In the genomic region with DNA sequence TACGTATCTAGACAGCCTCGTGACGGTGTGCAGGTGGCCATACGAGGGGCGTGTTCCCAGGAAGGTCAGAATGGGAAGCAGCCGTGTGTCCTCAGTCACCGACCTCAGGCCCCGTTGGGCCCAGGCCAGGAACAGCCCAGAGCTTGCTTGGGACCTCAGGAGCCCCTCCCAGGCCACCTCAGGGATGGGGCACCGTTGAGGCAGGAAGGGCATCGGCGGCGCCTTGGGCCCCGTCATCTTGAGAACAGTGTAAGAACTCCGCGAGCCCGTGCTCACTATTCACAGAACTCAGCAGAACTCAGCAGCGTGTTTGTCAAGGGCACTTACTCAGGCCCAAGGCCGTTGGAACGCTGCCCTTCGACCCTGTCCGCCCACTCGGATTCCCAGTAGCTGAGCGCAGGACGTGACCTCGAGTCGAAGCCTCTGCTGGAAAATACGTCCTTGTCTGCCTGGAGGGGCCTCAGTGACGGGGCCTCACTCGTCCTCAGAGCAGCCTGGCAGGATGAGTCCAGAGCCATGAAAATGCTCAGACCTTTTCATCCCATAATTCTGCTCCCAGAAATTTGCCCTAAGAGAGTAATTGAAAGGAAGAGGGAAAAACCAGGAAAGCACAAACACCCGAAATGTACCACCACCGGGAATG, we compare ENCODE assay signal across 1 cellular context.
TF ChIP-seq lines count a peak whose summit lies in the region.

No MANE protein-coding gene starts in this region.

TF ChIP-seq in HepG2, 621 proteins besides CTCF, POLR2A, EP300 and RAD21 (continued from another document and continues in another):
- TF ChIP-seq, protein P1, sequence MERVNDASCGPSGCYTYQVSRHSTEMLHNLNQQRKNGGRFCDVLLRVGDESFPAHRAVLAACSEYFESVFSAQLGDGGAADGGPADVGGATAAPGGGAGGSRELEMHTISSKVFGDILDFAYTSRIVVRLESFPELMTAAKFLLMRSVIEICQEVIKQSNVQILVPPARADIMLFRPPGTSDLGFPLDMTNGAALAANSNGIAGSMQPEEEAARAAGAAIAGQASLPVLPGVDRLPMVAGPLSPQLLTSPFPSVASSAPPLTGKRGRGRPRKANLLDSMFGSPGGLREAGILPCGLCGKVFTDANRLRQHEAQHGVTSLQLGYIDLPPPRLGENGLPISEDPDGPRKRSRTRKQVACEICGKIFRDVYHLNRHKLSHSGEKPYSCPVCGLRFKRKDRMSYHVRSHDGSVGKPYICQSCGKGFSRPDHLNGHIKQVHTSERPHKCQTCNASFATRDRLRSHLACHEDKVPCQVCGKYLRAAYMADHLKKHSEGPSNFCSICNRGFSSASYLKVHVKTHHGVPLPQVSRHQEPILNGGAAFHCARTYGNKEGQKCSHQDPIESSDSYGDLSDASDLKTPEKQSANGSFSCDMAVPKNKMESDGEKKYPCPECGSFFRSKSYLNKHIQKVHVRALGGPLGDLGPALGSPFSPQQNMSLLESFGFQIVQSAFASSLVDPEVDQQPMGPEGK (CRISPR knock-in tag; IDR thresholded peaks at IDR 0.05), result peak; percentile 87
- TF ChIP-seq ZKSCAN1 (IDR thresholded peaks at IDR 0.05; ENCODE audit: low read length), result no peak
- TF ChIP-seq ZNF30 (CRISPR knock-in tag; IDR thresholded peaks at IDR 0.05), result no peak
- TF ChIP-seq ZBED4 (CRISPR knock-in tag; IDR thresholded peaks at IDR 0.05; ENCODE audit: borderline replicate concordance), result peak; percentile 69
- no peak for TF ChIP-seq ZNF781 (CRISPR knock-in tag; IDR thresholded peaks at IDR 0.05; ENCODE audit: borderline replicate concordance, not compliant biosample characterization)
- 0 out of 2 replicates have a peak, but pooled peaks have one; percentile 33 for TF ChIP-seq NCOA1 (CRISPR knock-in tag; IDR thresholded peaks at IDR 0.05)
- no peak for TF ChIP-seq HMGXB3 (CRISPR knock-in tag; IDR thresholded peaks at IDR 0.05; ENCODE audit: borderline replicate concordance)
- TF ChIP-seq ATF2 (CRISPR knock-in tag; IDR thresholded peaks at IDR 0.05), result peak; percentile 63; the same call in 1 of the 2 replicates
- no peak for TF ChIP-seq IRF1 (CRISPR knock-in tag; IDR thresholded peaks at IDR 0.05; ENCODE audit: low read depth)
- TF ChIP-seq ZNF788 (CRISPR knock-in tag; IDR thresholded peaks at IDR 0.05; ENCODE audit: borderline replicate concordance), result peak; percentile 93
- TF ChIP-seq SMAD3 (CRISPR knock-in tag; IDR thresholded peaks at IDR 0.05), result no peak
- no peak for TF ChIP-seq HOXA5 (CRISPR knock-in tag; IDR thresholded peaks at IDR 0.05)
- TF ChIP-seq ZNF138 (CRISPR knock-in tag; IDR thresholded peaks at IDR 0.05; ENCODE audit: low read depth), result no peak
- 0 out of 2 replicates have a peak, but pooled peaks have one; percentile 51 for TF ChIP-seq FOXK1 (CRISPR knock-in tag; IDR thresholded peaks at IDR 0.05; ENCODE audit: borderline replicate concordance, low read depth)
- TF ChIP-seq PCBP2 (optimal IDR thresholded peaks at IDR 0.05; ENCODE audit: low read depth, low read length, poor library complexity, severe bottlenecking), result no peak
- TF ChIP-seq ZBTB38 (CRISPR knock-in tag; IDR thresholded peaks at IDR 0.05), result peak; percentile 93; the same call in 1 of the 2 replicates
- peak; percentile 81 for TF ChIP-seq ZNF746 (CRISPR knock-in tag; IDR thresholded peaks at IDR 0.05)
- no peak; the same call in 1 of the 2 replicates for TF ChIP-seq MAFF (IDR thresholded peaks at IDR 0.05; ENCODE audit: low read depth, low read length)
- peak; percentile 89 for TF ChIP-seq TMF1 (CRISPR knock-in tag; IDR thresholded peaks at IDR 0.05; ENCODE audit: low read depth)
- TF ChIP-seq TCF12 (IDR thresholded peaks at IDR 0.05), result no peak
- TF ChIP-seq TCF12 (CRISPR knock-in tag; IDR thresholded peaks at IDR 0.05), result no peak
- TF ChIP-seq, protein P2, sequence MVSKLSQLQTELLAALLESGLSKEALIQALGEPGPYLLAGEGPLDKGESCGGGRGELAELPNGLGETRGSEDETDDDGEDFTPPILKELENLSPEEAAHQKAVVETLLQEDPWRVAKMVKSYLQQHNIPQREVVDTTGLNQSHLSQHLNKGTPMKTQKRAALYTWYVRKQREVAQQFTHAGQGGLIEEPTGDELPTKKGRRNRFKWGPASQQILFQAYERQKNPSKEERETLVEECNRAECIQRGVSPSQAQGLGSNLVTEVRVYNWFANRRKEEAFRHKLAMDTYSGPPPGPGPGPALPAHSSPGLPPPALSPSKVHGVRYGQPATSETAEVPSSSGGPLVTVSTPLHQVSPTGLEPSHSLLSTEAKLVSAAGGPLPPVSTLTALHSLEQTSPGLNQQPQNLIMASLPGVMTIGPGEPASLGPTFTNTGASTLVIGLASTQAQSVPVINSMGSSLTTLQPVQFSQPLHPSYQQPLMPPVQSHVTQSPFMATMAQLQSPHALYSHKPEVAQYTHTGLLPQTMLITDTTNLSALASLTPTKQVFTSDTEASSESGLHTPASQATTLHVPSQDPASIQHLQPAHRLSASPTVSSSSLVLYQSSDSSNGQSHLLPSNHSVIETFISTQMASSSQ (IDR thresholded peaks at IDR 0.05; ENCODE audit: low read depth), result no peak
- TF ChIP-seq, protein P2 (CRISPR knock-in tag; IDR thresholded peaks at IDR 0.05; ENCODE audit: borderline replicate concordance), result no peak; the same call in 1 of the 2 replicates
- TF ChIP-seq, protein P3, sequence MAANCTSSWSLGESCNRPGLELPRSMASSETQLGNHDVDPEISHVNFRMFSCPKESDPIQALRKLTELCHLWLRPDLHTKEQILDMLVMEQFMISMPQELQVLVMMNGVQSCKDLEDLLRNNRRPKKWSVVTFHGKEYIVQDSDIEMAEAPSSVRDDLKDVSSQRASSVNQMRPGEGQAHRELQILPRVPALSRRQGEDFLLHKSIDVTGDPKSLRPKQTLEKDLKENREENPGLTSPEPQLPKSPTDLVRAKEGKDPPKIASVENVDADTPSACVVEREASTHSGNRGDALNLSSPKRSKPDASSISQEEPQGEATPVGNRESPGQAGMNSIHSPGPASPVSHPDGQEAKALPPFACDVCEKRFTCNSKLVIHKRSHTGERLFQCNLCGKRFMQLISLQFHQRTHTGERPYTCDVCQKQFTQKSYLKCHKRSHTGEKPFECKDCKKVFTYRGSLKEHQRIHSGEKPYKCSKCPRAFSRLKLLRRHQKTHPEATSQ (CRISPR knock-in tag; IDR thresholded peaks at IDR 0.05; ENCODE audit: borderline replicate concordance), result no peak; the same call in 1 of the 2 replicates
- TF ChIP-seq ZNF510 (CRISPR knock-in tag; IDR thresholded peaks at IDR 0.05; ENCODE audit: low read depth), result no peak
- peak in 1 of 2 experiments; percentile 66; a peak in 2 of 4 replicates for TF ChIP-seq KLF16 (CRISPR knock-in tag; IDR thresholded peaks at IDR 0.05)
- TF ChIP-seq, protein P4, sequence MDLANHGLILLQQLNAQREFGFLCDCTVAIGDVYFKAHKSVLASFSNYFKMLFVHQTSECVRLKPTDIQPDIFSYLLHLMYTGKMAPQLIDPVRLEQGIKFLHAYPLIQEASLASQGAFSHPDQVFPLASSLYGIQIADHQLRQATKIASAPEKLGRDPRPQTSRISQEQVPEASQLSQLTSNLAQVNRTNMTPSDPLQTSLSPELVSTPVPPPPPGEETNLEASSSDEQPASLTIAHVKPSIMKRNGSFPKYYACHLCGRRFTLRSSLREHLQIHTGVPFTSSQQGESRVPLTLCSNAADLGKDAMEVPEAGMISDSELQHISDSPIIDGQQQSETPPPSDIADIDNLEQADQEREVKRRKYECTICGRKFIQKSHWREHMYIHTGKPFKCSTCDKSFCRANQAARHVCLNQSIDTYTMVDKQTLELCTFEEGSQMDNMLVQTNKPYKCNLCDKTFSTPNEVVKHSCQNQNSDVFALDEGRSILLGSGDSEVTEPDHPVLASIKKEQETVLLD (CRISPR knock-in tag; IDR thresholded peaks at IDR 0.05; ENCODE audit: low read depth), result no peak; the same call in 1 of the 2 replicates
- TF ChIP-seq ZFX (CRISPR knock-in tag; IDR thresholded peaks at IDR 0.05; ENCODE audit: low read depth), result peak; percentile 96
- TF ChIP-seq RFXANK (CRISPR knock-in tag; IDR thresholded peaks at IDR 0.05), result no peak
- TF ChIP-seq, protein P5, sequence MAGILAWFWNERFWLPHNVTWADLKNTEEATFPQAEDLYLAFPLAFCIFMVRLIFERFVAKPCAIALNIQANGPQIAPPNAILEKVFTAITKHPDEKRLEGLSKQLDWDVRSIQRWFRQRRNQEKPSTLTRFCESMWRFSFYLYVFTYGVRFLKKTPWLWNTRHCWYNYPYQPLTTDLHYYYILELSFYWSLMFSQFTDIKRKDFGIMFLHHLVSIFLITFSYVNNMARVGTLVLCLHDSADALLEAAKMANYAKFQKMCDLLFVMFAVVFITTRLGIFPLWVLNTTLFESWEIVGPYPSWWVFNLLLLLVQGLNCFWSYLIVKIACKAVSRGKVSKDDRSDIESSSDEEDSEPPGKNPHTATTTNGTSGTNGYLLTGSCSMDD (CRISPR knock-in tag; IDR thresholded peaks at IDR 0.05), result no peak
